In genomic region chr17:2401426-2402221, GRCh38 we compare ENCODE assay signal across 1 cellular context.
TF ChIP-seq lines count a peak whose summit lies in the region.

No MANE protein-coding gene starts in this region.

TF ChIP-seq in HepG2, 621 proteins besides CTCF, POLR2A, EP300 and RAD21 (continued from another document and continues in another):
- no peak for TF ChIP-seq ZNF318 (CRISPR knock-in tag; IDR thresholded peaks at IDR 0.05)
- TF ChIP-seq PHF20 (CRISPR knock-in tag; IDR thresholded peaks at IDR 0.05) = no peak
- TF ChIP-seq ZNF326 (CRISPR knock-in tag; IDR thresholded peaks at IDR 0.05; ENCODE audit: borderline replicate concordance) = no peak
- TF ChIP-seq ATF7 (IDR thresholded peaks at IDR 0.05) = no peak
- TF ChIP-seq ATF7 (CRISPR knock-in tag; IDR thresholded peaks at IDR 0.05) = peak; percentile 75; the same call in 1 of the 2 replicates
- TF ChIP-seq ZNF367 (CRISPR knock-in tag; IDR thresholded peaks at IDR 0.05; ENCODE audit: borderline replicate concordance) = peak; percentile 96
- TF ChIP-seq BCL3 (CRISPR knock-in tag; IDR thresholded peaks at IDR 0.05) = 0 out of 2 replicates have a peak, but pooled peaks have one; percentile 40
- TF ChIP-seq ATF4 (CRISPR knock-in tag; IDR thresholded peaks at IDR 0.05) = peak in 1 of 2 experiments; percentile 48; a peak in 1 of 4 replicates
- no peak for TF ChIP-seq ZSCAN29 (CRISPR knock-in tag; conservative IDR thresholded peaks at IDR 0.05)
- peak; percentile 85; the same call in 1 of the 2 replicates for TF ChIP-seq ZSCAN20 (CRISPR knock-in tag; IDR thresholded peaks at IDR 0.05; ENCODE audit: borderline replicate concordance)
- no peak for TF ChIP-seq ZNF660 (CRISPR knock-in tag; IDR thresholded peaks at IDR 0.05; ENCODE audit: borderline replicate concordance, low read depth)
- TF ChIP-seq GLI4 (CRISPR knock-in tag; IDR thresholded peaks at IDR 0.05; ENCODE audit: borderline replicate concordance) = peak; percentile 43; the same call in 1 of the 2 replicates
- TF ChIP-seq EHMT2 (IDR thresholded peaks at IDR 0.05; ENCODE audit: borderline replicate concordance, low read depth, low read length) = no peak
- TF ChIP-seq TOPORS (CRISPR knock-in tag; IDR thresholded peaks at IDR 0.05) = peak; percentile 81; the same call in 1 of the 2 replicates
- no peak for TF ChIP-seq SP1 (IDR thresholded peaks at IDR 0.05)
- peak; percentile 84 for TF ChIP-seq SP1 (CRISPR knock-in tag; IDR thresholded peaks at IDR 0.05)
- TF ChIP-seq ZEB1 (IDR thresholded peaks at IDR 0.05; ENCODE audit: insufficient replicate concordance, low read depth) = peak; percentile 49
- TF ChIP-seq HMGA1 (CRISPR knock-in tag; conservative IDR thresholded peaks at IDR 0.05) = no peak
- peak; percentile 66; the same call in 1 of the 2 replicates for TF ChIP-seq ZNF33B (CRISPR knock-in tag; IDR thresholded peaks at IDR 0.05)
- TF ChIP-seq ZNF788 (CRISPR knock-in tag; IDR thresholded peaks at IDR 0.05; ENCODE audit: borderline replicate concordance) = no peak
- peak; percentile 36; the same call in 1 of the 2 replicates for TF ChIP-seq HOXA5 (CRISPR knock-in tag; IDR thresholded peaks at IDR 0.05)
- no peak for TF ChIP-seq ZNF10 (CRISPR knock-in tag; IDR thresholded peaks at IDR 0.05; ENCODE audit: borderline replicate concordance, low read depth)
- 0 out of 2 replicates have a peak, but pooled peaks have one; percentile 24 for TF ChIP-seq ZNF766 (CRISPR knock-in tag; IDR thresholded peaks at IDR 0.05; ENCODE audit: borderline replicate concordance)
- no peak for TF ChIP-seq FUBP1 (CRISPR knock-in tag; IDR thresholded peaks at IDR 0.05; ENCODE audit: borderline replicate concordance)
- no peak for TF ChIP-seq ZNF619 (CRISPR knock-in tag; IDR thresholded peaks at IDR 0.05)
- no peak for TF ChIP-seq ATM (IDR thresholded peaks at IDR 0.05; ENCODE audit: borderline replicate concordance)
- peak; percentile 67 for TF ChIP-seq RFX5 (IDR thresholded peaks at IDR 0.05; ENCODE audit: low read depth, low read length)
- TF ChIP-seq ZBTB14 (CRISPR knock-in tag; IDR thresholded peaks at IDR 0.05) = peak; percentile 64
- no peak for TF ChIP-seq SOX6 (IDR thresholded peaks at IDR 0.05)
- TF ChIP-seq SOX6 (CRISPR knock-in tag; IDR thresholded peaks at IDR 0.05) = peak; percentile 61
- 0 out of 2 replicates have a peak, but pooled peaks have one; percentile 36 for TF ChIP-seq ZNF747 (CRISPR knock-in tag; IDR thresholded peaks at IDR 0.05; ENCODE audit: borderline replicate concordance)
- TF ChIP-seq RBAK (CRISPR knock-in tag; IDR thresholded peaks at IDR 0.05) = no peak
- TF ChIP-seq ZFP62 (CRISPR knock-in tag; IDR thresholded peaks at IDR 0.05) = no peak
- TF ChIP-seq KDM4B (CRISPR knock-in tag; IDR thresholded peaks at IDR 0.05) = peak; percentile 64; the same call in 1 of the 2 replicates
- peak; percentile 48; the same call in 1 of the 2 replicates for TF ChIP-seq NR2F6 (IDR thresholded peaks at IDR 0.05)
- 0 out of 2 replicates have a peak, but pooled peaks have one; percentile 32 for TF ChIP-seq NR2F6 (CRISPR knock-in tag; IDR thresholded peaks at IDR 0.05)
- no peak for TF ChIP-seq ZBTB40 (IDR thresholded peaks at IDR 0.05)
- peak; percentile 41; the same call in 1 of the 2 replicates for TF ChIP-seq ZBTB40 (CRISPR knock-in tag; IDR thresholded peaks at IDR 0.05)
- peak; percentile 32; the same call in 1 of the 2 replicates for TF ChIP-seq MEIS2 (CRISPR knock-in tag; IDR thresholded peaks at IDR 0.05)
